11 cellular contexts compared by ENCODE assay signal in genomic region chr10:49707585-49707984, GRCh38. TPM values are rescaled to one million over a fixed set of nuclear protein-coding genes. Genes with fewer than 3 reads are reported as not detected.
"Had no signal": no experiment of that assay in that cellular context is flagged by ENCODE, and none has a peak within 500 bp of the region (broad histone marks: within the 10 kb centered on the region; RNA-seq: fewer than 3 reads in every experiment).

No MANE protein-coding gene starts in this region.

- H3K36me3 Mint-ChIP-seq: IgD-negative memory B cell had no signal

- H3K4me3 Mint-ChIP-seq: IgD-negative memory B cell had no signal

- DNase-seq: IMR-90, KBM-7, KG1 had no signal

- H3K4me2 ChIP-seq: KMS-11 had no signal

- H3K27ac Mint-ChIP-seq: IgD-negative memory B cell had no signal

- FAIRE-seq: HepG2, HTR-8/SVneo, K562 had no signal

- H3K27ac ChIP-seq: HL-60, KMS-11 had no signal

- H3K9ac ChIP-seq: KMS-11 had no signal

- ATAC-seq: HepG2, K562 had no signal

- H3K4me3 ChIP-seq: K562 had no signal

- H3K4me1 Mint-ChIP-seq: IgD-negative memory B cell had no signal

RNA-seq across cellular contexts. Expression of gene C10orf53, which starts 28.1 kb away (rescaled TPM):
- total RNA-seq: HepG2, HT-29, HT1080, IMR-90, K562 had no signal
- polyA plus RNA-seq: HepG2, IgD-negative memory B cell, IMR-90, K562 had no signal

RNA-seq across cellular contexts. Expression of gene OGDHL, which starts 54.5 kb away (rescaled TPM):
- polyA plus RNA-seq: IgD-negative memory B cell had no signal
